In genomic region chr13:75365724-75366173, GRCh38 we compare ENCODE assay signal across 8 cellular contexts.
DNase-seq lines count a peak whose midpoint lies in the region; ATAC-seq, FAIRE-seq and TF ChIP-seq lines count a peak whose summit lies in the region.

No MANE protein-coding gene starts in this region.

- peak; percentile 92 for FAIRE-seq in RCC 7860 (lab: Jason Lieb, UNC)

- H3K36me3 ChIP-seq in ACC112 (ENCODE audit: insufficient read depth, low read length), result no peaks in the 10 kb centered on the region

- peaks cover 58% of the 10 kb centered on the region for H3K4me1 ChIP-seq in ACC112 (ENCODE audit: control insufficient read depth, insufficient read depth, low read length, unreplicated experiment)

- DNase-seq in RCC 7860 (ENCODE audit: low spot score) (peak; percentile 97), fibroblast of mammary gland (ENCODE audit: low read depth) (peak; percentile 83), DMS153 (lab: John Stamatoyannopoulos, UW) (no peak), NCI-H1048 (lab: John Stamatoyannopoulos, UW) (no peak), NCI-H345 (lab: John Stamatoyannopoulos, UW) (no peak)

- TF ChIP-seq CTCF in fibroblast of mammary gland (conservative IDR thresholded peaks at IDR 0.05; ENCODE audit: control insufficient read depth, insufficient read depth, low read depth, low read length), result peak; percentile 19

- H3K79me2 ChIP-seq in ACC112 (ENCODE audit: control insufficient read depth, insufficient read depth, low read length, unreplicated experiment), result peaks cover 15% of the 10 kb centered on the region

- H3K27me3 ChIP-seq in ACC112 (ENCODE audit: insufficient read depth, low read length), result no peaks in the 10 kb centered on the region

- peak overlapping the region; percentile 82 for H3K27ac ChIP-seq in ACC112 (ENCODE audit: low read depth, low read length)

- H3K4me3 ChIP-seq in ACC112 (ENCODE audit: low read depth, low read length) (peak overlapping the region; percentile 60), fibroblast of mammary gland (ENCODE audit: control insufficient read depth, low read depth, low read length) (no peak overlapping the region)

- ATAC-seq in GM18519 (IDR thresholded peaks at IDR 0.05; ENCODE audit: low FRiP score, unreplicated experiment) (peak; percentile 94), HG02943 (IDR thresholded peaks at IDR 0.05; ENCODE audit: low read depth, unreplicated experiment) (peak; percentile 68)

- H2AFZ ChIP-seq in ACC112 (ENCODE audit: low read length, unreplicated experiment), result peak overlapping the region; percentile 33

Comparison
In these comparisons a context has a peak if more than half of its experiments do, and no peak if none do; other contexts are left out.
1. DNase-seq: peak in RCC 7860 (single experiment) and fibroblast of mammary gland (single experiment); none in DMS153 (single experiment), NCI-H1048 (single experiment) and NCI-H345 (single experiment).